ENCODE assay signal across 8 cellular contexts in the genomic region with DNA sequence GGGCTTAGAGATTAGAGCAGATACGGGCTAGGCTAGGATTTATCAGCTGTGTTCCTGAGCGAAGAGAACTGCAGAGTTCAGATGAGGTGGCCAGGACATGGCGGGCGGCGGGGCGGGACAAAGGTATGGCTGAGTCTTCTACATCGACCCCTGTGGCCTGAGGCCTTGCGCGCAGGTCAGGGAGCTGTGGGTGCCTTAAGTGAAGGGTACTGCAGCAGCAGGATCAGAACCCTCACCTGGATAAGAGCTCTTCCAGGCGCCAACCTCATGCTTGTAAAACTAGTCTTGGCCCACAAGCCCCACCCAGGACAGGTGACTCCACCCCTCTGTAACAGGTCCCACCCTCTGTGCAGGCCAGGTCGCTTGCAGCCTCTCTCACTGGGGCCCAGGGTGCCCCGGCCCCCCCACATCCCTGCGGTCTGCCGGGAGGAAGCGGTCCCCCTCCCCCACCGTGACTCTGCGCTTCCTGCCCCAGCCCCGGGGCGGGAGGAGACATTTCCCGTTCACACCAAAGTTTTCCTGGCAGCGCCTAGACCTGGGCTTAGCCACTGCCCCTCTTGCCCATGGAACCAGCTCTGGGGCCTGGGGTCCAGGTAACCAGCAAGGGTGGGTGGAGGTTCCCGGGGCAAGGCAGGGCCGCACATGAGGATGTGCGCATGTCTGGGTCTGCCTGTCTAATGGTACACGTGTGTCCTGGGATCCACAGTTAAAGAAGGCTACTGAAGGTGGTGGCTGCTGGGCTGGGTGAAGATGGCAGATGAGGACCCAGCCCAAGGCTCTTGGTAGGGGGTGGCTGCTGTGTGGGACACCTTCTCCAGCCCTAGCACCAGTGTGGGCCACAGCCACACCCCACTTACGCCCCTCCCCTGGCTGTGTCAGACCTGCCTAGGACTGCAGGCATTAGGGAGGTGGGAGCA. TPM values are rescaled to one million over a fixed set of nuclear protein-coding genes. Genes with fewer than 3 reads are reported as not detected.
DNase-seq lines count a peak whose midpoint lies in the region; ATAC-seq and TF ChIP-seq lines count a peak whose summit lies in the region.

No MANE protein-coding gene starts in this region.

- H3K4me1 Mint-ChIP-seq in H9, result peaks cover 29 to 35% of the 10 kb centered on the region in 2 experiments
- peaks cover 66% of the 10 kb centered on the region for H3K4me1 Mint-ChIP-seq in activated CD8-positive, alpha-beta memory T cell treated with anti-CD3 and anti-CD28 coated beads, Interleukin-2, amount 10 ng/mL, durations not matched to agents 7 days and 5 days

- no peaks in the 10 kb centered on the region for H3K27me3 ChIP-seq in H9 (ENCODE audit: insufficient read depth, low read length)

- H3K4me1 ChIP-seq in H9 (ENCODE audit: insufficient read depth, low read length), result peaks cover 4% of the 10 kb centered on the region; the same call in 1 of the 2 replicates

- CTCF ChIA-PET in activated CD8-positive, alpha-beta memory T cell treated with anti-CD3 and anti-CD28 coated beads, Interleukin-2, amount 10 ng/mL, durations not matched to agents 7 days and 5 days (lab: Charles Lee), result interaction anchor here (0.8 to 2.4 kb wide), 11 partner anchors 9 to 78 kb away, joined by 3 to 9 read pairs (median 4); partner anchors contain the start of genes CCDC12 and NBEAL2

- H3K18ac ChIP-seq in H9 (ENCODE audit: insufficient read length, low read depth, low read length), result peak overlapping the region; percentile 49

- H3T11ph ChIP-seq in H9 (ENCODE audit: low read length), result no peak overlapping the region

- no peaks in the 10 kb centered on the region for H3K79me2 ChIP-seq in H9 (ENCODE audit: insufficient read depth, low read length)

- no peak overlapping the region for H3K27ac ChIP-seq in H9 (ENCODE audit: insufficient read length, low read depth, low read length)

- peaks cover 10 to 23% (median 15%) of the 10 kb centered on the region in 3 experiments for H3K36me3 Mint-ChIP-seq in H9 (ENCODE audit: insufficient read depth in 1 of 3, low read depth in 3 of 3)
- peaks cover 23% of the 10 kb centered on the region for H3K36me3 Mint-ChIP-seq in activated CD8-positive, alpha-beta memory T cell treated with anti-CD3 and anti-CD28 coated beads, Interleukin-2, amount 10 ng/mL, durations not matched to agents 7 days and 5 days

- H3K56ac ChIP-seq in H9 (ENCODE audit: insufficient read length, low read depth, low read length), result no peak overlapping the region

- TF ChIP-seq CTCF in H9 (conservative IDR thresholded peaks at IDR 0.05) (no peak), NB4 (IDR thresholded peaks at IDR 0.05; ENCODE audit: low read depth, low read length) (no peak)

- no peaks in the 10 kb centered on the region for H3K79me1 ChIP-seq in H9 (ENCODE audit: insufficient read depth, low read depth, low read length, poor library complexity, severe bottlenecking)

- no peak overlapping the region for H4K8ac ChIP-seq in H9 (replicated peaks; ENCODE audit: insufficient read length, low read depth, low read length)

- no peak overlapping the region for H2BK20ac ChIP-seq in H9 (ENCODE audit: low read depth, low read length, poor library complexity, severe bottlenecking)

- no peak overlapping the region for H3K9ac ChIP-seq in H9 (ENCODE audit: extremely low read depth, insufficient read length, low read length)

- H3K23ac ChIP-seq in H9 (ENCODE audit: insufficient read length, low read depth, low read length), result no peak overlapping the region

- peak; percentile 91 for DNase-seq in GDM1 (lab: John Stamatoyannopoulos, UW)
- DNase-seq in H9, result peak; percentile 89
- DNase-seq in NB4 (ENCODE audit: low read depth), result peak; percentile 94
- DNase-seq in activated CD8-positive, alpha-beta memory T cell treated with anti-CD3 and anti-CD28 coated beads, Interleukin-2, amount 10 ng/mL, durations not matched to agents 7 days and 5 days, result peak; percentile 97
- peak; percentile 88 for DNase-seq in germinal center (ENCODE audit: low spot score)
- DNase-seq in stimulated activated CD4-positive, alpha-beta T cell treated with anti-CD3 and anti-CD28 coated beads, Interleukin-1b, Interleukin-23, amount 100 ng/mL, for 48 hours, result peak; percentile 87
- no peak for DNase-seq in NCI-H2107 (lab: John Stamatoyannopoulos, UW)
- no peak for DNase-seq in RKO (ENCODE audit: low spot score)

- no peak overlapping the region for H4K91ac ChIP-seq in H9 (ENCODE audit: insufficient read length, low read depth, low read length)

- H2AFZ ChIP-seq in H9 (ENCODE audit: low read length), result no peak overlapping the region

- no peaks in the 10 kb centered on the region for H4K20me1 ChIP-seq in H9 (ENCODE audit: control insufficient read depth, insufficient read depth, insufficient read length)

- H4K5ac ChIP-seq in H9 (ENCODE audit: insufficient read length, low read depth, low read length), result no peak overlapping the region

- TF ChIP-seq POLR2A in NB4 (IDR thresholded peaks at IDR 0.05; ENCODE audit: extremely low read depth, insufficient read length), result no peak

- H2AK5ac ChIP-seq in H9 (ENCODE audit: insufficient read length, low read length), result no peak overlapping the region

- H3K4me3 Mint-ChIP-seq in H9, result no peak overlapping the region; a peak in 1 of 5 replicates
- peak overlapping the region; percentile 77 for H3K4me3 Mint-ChIP-seq in activated CD8-positive, alpha-beta memory T cell treated with anti-CD3 and anti-CD28 coated beads, Interleukin-2, amount 10 ng/mL, durations not matched to agents 7 days and 5 days

- no peaks in the 10 kb centered on the region for H3K9me3 ChIP-seq in H9 (ENCODE audit: control insufficient read depth, low read depth, low read length)

- no peak overlapping the region for H3K4ac ChIP-seq in H9 (ENCODE audit: low read depth, low read length)

- peak overlapping the region; percentile 21 for H3K4me3 ChIP-seq in NB4 (ENCODE audit: low read depth, low read length)

- peak overlapping the region; percentile 52 to 97 (median 78); a peak in 4 of 7 replicates for H3K27ac Mint-ChIP-seq in H9
- H3K27ac Mint-ChIP-seq in activated CD8-positive, alpha-beta memory T cell treated with anti-CD3 and anti-CD28 coated beads, Interleukin-2, amount 10 ng/mL, durations not matched to agents 7 days and 5 days, result peak overlapping the region; percentile 80

- H2BK120ac ChIP-seq in H9 (ENCODE audit: low read depth, low read length, poor library complexity, severe bottlenecking), result no peak overlapping the region

- no peak overlapping the region for H3K4me2 ChIP-seq in H9 (ENCODE audit: insufficient read depth, insufficient read length, low read length)

- H3K27me3 Mint-ChIP-seq in H9 (ENCODE audit: low read depth), result no peaks in the 10 kb centered on the region
- no peaks in the 10 kb centered on the region for H3K27me3 Mint-ChIP-seq in activated CD8-positive, alpha-beta memory T cell treated with anti-CD3 and anti-CD28 coated beads, Interleukin-2, amount 10 ng/mL, durations not matched to agents 7 days and 5 days

- no peak overlapping the region; the same call in 1 of the 2 replicates for H2BK15ac ChIP-seq in H9 (ENCODE audit: low read depth, low read length)

- H3K14ac ChIP-seq in H9 (ENCODE audit: insufficient read depth, low read length), result no peak overlapping the region

- H3K23me2 ChIP-seq in H9 (ENCODE audit: insufficient read length, low read depth, low read length, poor library complexity, severe bottlenecking), result no peaks in the 10 kb centered on the region

- no peak overlapping the region for H2BK12ac ChIP-seq in H9 (ENCODE audit: insufficient read length, low read depth, low read length)

- peak; percentile 97 for ATAC-seq in activated CD8-positive, alpha-beta memory T cell treated with anti-CD3 and anti-CD28 coated beads, Interleukin-2, amount 10 ng/mL, durations not matched to agents 7 days and 5 days

- WGBS in H9 (ENCODE audit: extremely low coverage, insufficient read length, low lambda C conversion rate), result no CpG with 5 or more reads among the region's 26 CpGs

- no peaks in the 10 kb centered on the region for H3K9me3 Mint-ChIP-seq in H9
- H3K9me3 Mint-ChIP-seq in activated CD8-positive, alpha-beta memory T cell treated with anti-CD3 and anti-CD28 coated beads, Interleukin-2, amount 10 ng/mL, durations not matched to agents 7 days and 5 days (ENCODE audit: low read depth), result no peaks in the 10 kb centered on the region

- no peak overlapping the region for H2BK5ac ChIP-seq in H9 (ENCODE audit: insufficient read length, low read length)

RNA-seq across cellular contexts. Expression of gene NBEAL2, which starts 8.3 kb away (rescaled TPM):
- total RNA-seq in H9 (2021), result 50.4 and 52.1 TPM in 2 replicates
- 100 to 1,000 TPM; 164 to 262 TPM for total RNA-seq in activated CD8-positive, alpha-beta memory T cell treated with anti-CD3 and anti-CD28 coated beads, Interleukin-2, amount 10 ng/mL, durations not matched to agents 7 days and 5 days

RNA-seq across cellular contexts. Expression of gene CCDC12, which starts 11.2 kb away (rescaled TPM):
- 49.1 and 54.0 TPM in 2 replicates for total RNA-seq in H9 (2021)
- 10 to 100 TPM; 65.9 to 72.7 TPM for total RNA-seq in activated CD8-positive, alpha-beta memory T cell treated with anti-CD3 and anti-CD28 coated beads, Interleukin-2, amount 10 ng/mL, durations not matched to agents 7 days and 5 days

Comparison
In these comparisons a context has a peak if more than half of its experiments do, and no peak if none do; other contexts are left out.
1. DNase-seq: peak in GDM1 (single experiment), H9 (single experiment), NB4 (single experiment), activated CD8-positive, alpha-beta memory T cell treated with anti-CD3 and anti-CD28 coated beads, Interleukin-2, amount 10 ng/mL, durations not matched to agents 7 days and 5 days (single experiment), germinal center (single experiment) and stimulated activated CD4-positive, alpha-beta T cell treated with anti-CD3 and anti-CD28 coated beads, Interleukin-1b, Interleukin-23, amount 100 ng/mL, for 48 hours (single experiment); none in NCI-H2107 (single experiment) and RKO (single experiment).